2 cellular contexts compared by ENCODE assay signal in the genomic region with DNA sequence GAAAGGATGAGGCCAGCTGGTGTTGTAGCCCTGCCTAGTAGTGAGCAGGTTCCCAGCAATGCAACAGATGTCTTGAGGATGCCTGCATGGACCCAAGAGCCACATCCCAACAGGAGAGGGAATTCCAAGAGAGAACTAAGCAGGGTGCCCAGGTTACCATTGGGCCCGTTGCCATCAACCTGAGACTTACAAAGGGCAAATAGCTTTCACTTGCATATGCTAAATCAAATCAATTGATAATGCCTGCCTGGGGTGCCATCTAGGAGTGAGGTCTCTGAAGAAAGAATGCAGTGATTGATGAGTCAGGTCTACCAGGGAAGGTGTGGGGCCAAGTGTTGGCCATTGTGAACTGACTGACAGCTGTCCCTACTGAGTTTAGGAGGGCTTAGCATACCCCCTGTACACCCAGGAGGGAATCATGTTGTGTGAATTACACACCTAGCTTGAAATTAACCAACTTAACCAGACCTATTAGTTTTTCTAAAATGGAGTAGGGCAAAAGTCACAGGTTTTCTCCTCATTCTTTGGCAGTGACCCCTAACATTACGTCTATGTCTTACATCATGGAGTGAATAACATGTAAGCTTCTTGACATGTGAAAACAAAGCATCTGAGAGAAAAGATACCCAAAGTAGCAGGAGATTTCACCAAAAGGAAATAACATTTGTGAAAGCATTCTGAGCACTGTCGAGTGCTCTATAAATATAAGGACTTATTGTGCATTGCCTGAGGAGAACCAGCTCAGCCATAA.
TF ChIP-seq lines count a peak whose summit lies in the region.

No MANE protein-coding gene starts in this region.

TF ChIP-seq in GM23338, 12 proteins besides CTCF, POLR2A, EP300 and RAD21:
- TF ChIP-seq CREB1 (CRISPR knock-in tag; IDR thresholded peaks at IDR 0.05; ENCODE audit: low read depth) = 0 out of 2 replicates have a peak, but pooled peaks have one; percentile 17
- TF ChIP-seq ZNF462 (CRISPR knock-in tag; IDR thresholded peaks at IDR 0.05) = peak; percentile 67
- TF ChIP-seq EZH2phosphoT487 (IDR thresholded peaks at IDR 0.05; ENCODE audit: unreplicated experiment) = no peak

TF ChIP-seq in IMR-90, 13 proteins besides CTCF, POLR2A, EP300 and RAD21:
- TF ChIP-seq, protein P1, sequence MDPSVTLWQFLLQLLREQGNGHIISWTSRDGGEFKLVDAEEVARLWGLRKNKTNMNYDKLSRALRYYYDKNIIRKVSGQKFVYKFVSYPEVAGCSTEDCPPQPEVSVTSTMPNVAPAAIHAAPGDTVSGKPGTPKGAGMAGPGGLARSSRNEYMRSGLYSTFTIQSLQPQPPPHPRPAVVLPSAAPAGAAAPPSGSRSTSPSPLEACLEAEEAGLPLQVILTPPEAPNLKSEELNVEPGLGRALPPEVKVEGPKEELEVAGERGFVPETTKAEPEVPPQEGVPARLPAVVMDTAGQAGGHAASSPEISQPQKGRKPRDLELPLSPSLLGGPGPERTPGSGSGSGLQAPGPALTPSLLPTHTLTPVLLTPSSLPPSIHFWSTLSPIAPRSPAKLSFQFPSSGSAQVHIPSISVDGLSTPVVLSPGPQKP (IDR thresholded peaks at IDR 0.05; ENCODE audit: borderline replicate concordance, low read depth, low read length) = no peak
- TF ChIP-seq FOS (IDR thresholded peaks at IDR 0.05; ENCODE audit: low read depth, low read length) = no peak
- no peak for TF ChIP-seq RFX5 (IDR thresholded peaks at IDR 0.05; ENCODE audit: low read depth, low read length)
- no peak for TF ChIP-seq BHLHE40 (IDR thresholded peaks at IDR 0.05; ENCODE audit: low read depth, low read length)
- TF ChIP-seq MAFK (IDR thresholded peaks at IDR 0.05; ENCODE audit: low read depth, low read length) = no peak
- no peak for TF ChIP-seq CHD1 (IDR thresholded peaks at IDR 0.05; ENCODE audit: low read depth, low read length)
- TF ChIP-seq MAZ (IDR thresholded peaks at IDR 0.05; ENCODE audit: borderline replicate concordance, low read depth, low read length) = no peak
- TF ChIP-seq RCOR1 (IDR thresholded peaks at IDR 0.05; ENCODE audit: insufficient replicate concordance, low read length) = no peak
- TF ChIP-seq SMC3 (IDR thresholded peaks at IDR 0.05; ENCODE audit: low read depth, low read length) = no peak
